In genomic region chr3:67578416-67578815, GRCh38 we compare ENCODE assay signal across 37 cellular contexts.
DNase-seq lines count a peak whose midpoint lies in the region; ATAC-seq, FAIRE-seq and TF ChIP-seq lines count a peak whose summit lies in the region.
"Had no signal": no experiment of that assay in that cellular context is flagged by ENCODE, and none has a peak within 500 bp of the region (broad histone marks: within the 10 kb centered on the region; RNA-seq: fewer than 3 reads in every experiment).

No MANE protein-coding gene starts in this region.

- H2AK5ac ChIP-seq in mesendoderm (ENCODE audit: low read length), result no peak overlapping the region

- DNase-seq in EH (ENCODE audit: low read depth), result peak; percentile 15
- DNase-seq in astrocyte (ENCODE audit: low read depth), result no peak
- peak; percentile 13 for DNase-seq in fibroblast of pulmonary artery (ENCODE audit: low read depth)
- peak; percentile 56 for DNase-seq in mesendoderm
- no peak for DNase-seq in stimulated activated naive CD4-positive, alpha-beta T cell treated with Interleukin-2 at 50 U/mL for 16 hours (lab: John Stamatoyannopoulos, UW)
- no peak for DNase-seq in SK-N-DZ (ENCODE audit: low spot score)
- DNase-seq: activated CD4-positive, alpha-beta T cell treated with anti-CD3 and anti-CD28 coated beads for 4 hours; activated CD8-positive, alpha-beta memory T cell treated with anti-CD3 and anti-CD28 coated beads for 24 hours; activated T-cell treated with anti-CD3 and anti-CD28 coated beads for 4 hours; anterior cingulate cortex; caudate nucleus; cortex of kidney; gastrocnemius medialis; MM.1S; naive thymus-derived CD4-positive, alpha-beta T cell; NCI-H2029 treated with DMSO at 0.1 percent for 48 hours; NCI-H2227 treated with DMSO at 0.1 percent for 48 hours; NCI-H526 treated with DMSO at 0.1 percent for 48 hours; Right ventricle myocardium superior; stimulated activated CD4-positive, alpha-beta T cell treated with anti-CD3 and anti-CD28 coated beads, Interleukin-4, amount 100 ng/mL, for 4 hours; SW 1271; T1000 had no signal

- no peak for TF ChIP-seq CTCF in astrocyte (IDR thresholded peaks at IDR 0.05; ENCODE audit: insufficient read depth, low read depth, low read length)
- TF ChIP-seq CTCF in fibroblast of pulmonary artery (IDR thresholded peaks at IDR 0.05; ENCODE audit: low read length, missing control alignments), result no peak

- FAIRE-seq in astrocyte (lab: Jason Lieb, UNC), result no peak
- FAIRE-seq: A549, endometrium, GM19239, H1, keratinocyte had no signal

- H4K8ac ChIP-seq in mesendoderm (ENCODE audit: low read depth, low read length), result no peak overlapping the region

- no peaks in the 10 kb centered on the region for H3K79me1 ChIP-seq in mesendoderm (ENCODE audit: low read length)

- no peak overlapping the region for H3K9ac ChIP-seq in astrocyte (ENCODE audit: low read length)
- H3K9ac ChIP-seq in mesendoderm (ENCODE audit: low read length), result no peak overlapping the region
- H3K9ac ChIP-seq: KMS-11 had no signal

- H2BK120ac ChIP-seq in mesendoderm (ENCODE audit: low read depth, low read length), result no peak overlapping the region

- H3K9me3 ChIP-seq in astrocyte (ENCODE audit: insufficient read depth, low read depth, low read length), result no peaks in the 10 kb centered on the region
- H3K9me3 ChIP-seq: A549, gastrocnemius medialis had no signal

- no peak overlapping the region for H3K18ac ChIP-seq in mesendoderm (ENCODE audit: low read length)

- H2BK15ac ChIP-seq in mesendoderm (replicated peaks; ENCODE audit: low read depth), result no peak overlapping the region

- no peak overlapping the region for H3K56ac ChIP-seq in mesendoderm (ENCODE audit: low read length)

- no peaks in the 10 kb centered on the region for H3K36me3 Mint-ChIP-seq in astrocyte (ENCODE audit: low read depth, unreplicated experiment)

- no peak overlapping the region for H3K27ac ChIP-seq in astrocyte (ENCODE audit: low read depth, low read length)
- no peak overlapping the region for H3K27ac ChIP-seq in mesendoderm (ENCODE audit: low read depth, low read length)
- H3K27ac ChIP-seq: A549, gastrocnemius medialis, hepatocyte, HL-60, KMS-11, tibial nerve, VCaP had no signal

- H3K27me3 Mint-ChIP-seq in astrocyte (ENCODE audit: low read depth, unreplicated experiment), result no peaks in the 10 kb centered on the region
- H3K27me3 Mint-ChIP-seq: activated naive CD4-positive, alpha-beta T cell treated with anti-CD3 and anti-CD28 coated beads, Interleukin-2, amount 50 U/mL, for 24 hours; naive thymus-derived CD4-positive, alpha-beta T cell had no signal

- H3K27ac Mint-ChIP-seq in astrocyte (ENCODE audit: unreplicated experiment), result peak overlapping the region; percentile 51
- H3K27ac Mint-ChIP-seq: activated naive CD4-positive, alpha-beta T cell treated with anti-CD3 and anti-CD28 coated beads, Interleukin-2, amount 50 U/mL, for 24 hours; activated T-helper 2 cell treated with anti-CD3 and anti-CD28 coated beads, Interferon-gamma antibody, Interleukin-2, Interleukin-4, amounts not matched to agents 10 μg/mL and 5 μg/mL and 100 μg/mL, durations not matched to agents 14 hours and 24 hours and 36 hours had no signal

- no peak overlapping the region for H3K4me2 ChIP-seq in astrocyte (ENCODE audit: low read length)
- no peak overlapping the region for H3K4me2 ChIP-seq in mesendoderm (ENCODE audit: low read length)
- H3K4me2 ChIP-seq: A549, hepatocyte, KMS-11 had no signal

- H3K36me3 ChIP-seq in astrocyte (ENCODE audit: insufficient read depth, low read length) (no peaks in the 10 kb centered on the region), mesendoderm (ENCODE audit: control insufficient read depth, insufficient read depth, low read length) (no peaks in the 10 kb centered on the region)
- H3K36me3 ChIP-seq: gastrocnemius medialis had no signal

- no peak overlapping the region for H4K5ac ChIP-seq in mesendoderm (ENCODE audit: low read length)

- H3K27me3 ChIP-seq in astrocyte (ENCODE audit: insufficient read depth, low read length) (no peaks in the 10 kb centered on the region), mesendoderm (ENCODE audit: insufficient read depth, low read length, poor library complexity) (no peaks in the 10 kb centered on the region)
- H3K27me3 ChIP-seq: gastrocnemius medialis, hepatocyte, tibial nerve had no signal

- no peak overlapping the region for H3K23ac ChIP-seq in mesendoderm (ENCODE audit: low read length)

- no CpG with 5 or more reads among the region's 5 CpGs for WGBS in mesendoderm (ENCODE audit: extremely low coverage, insufficient coverage, low lambda C conversion rate)

- peaks cover 2% of the 10 kb centered on the region for H4K20me1 ChIP-seq in astrocyte (ENCODE audit: insufficient read depth, low read length)

- H3K4ac ChIP-seq in mesendoderm (ENCODE audit: low read depth, low read length), result no peak overlapping the region

- H3K79me2 ChIP-seq in astrocyte (ENCODE audit: insufficient read depth, low read length), result no peaks in the 10 kb centered on the region
- H3K79me2 ChIP-seq in mesendoderm (ENCODE audit: control insufficient read depth, insufficient read depth, low read length), result no peaks in the 10 kb centered on the region

- H3K4me1 ChIP-seq in astrocyte (ENCODE audit: insufficient read depth, low read length) (no peaks in the 10 kb centered on the region), mesendoderm (ENCODE audit: control insufficient read depth, low read depth, low read length) (no peaks in the 10 kb centered on the region)
- H3K4me1 ChIP-seq: A549, gastrocnemius medialis had no signal

- peaks cover 5% of the 10 kb centered on the region for H3K4me1 Mint-ChIP-seq in astrocyte (ENCODE audit: low read depth, unreplicated experiment)

- H3K4me3 Mint-ChIP-seq in astrocyte (ENCODE audit: unreplicated experiment), result no peak overlapping the region
- H3K4me3 Mint-ChIP-seq: activated naive CD4-positive, alpha-beta T cell treated with anti-CD3 and anti-CD28 coated beads, Interleukin-2, amount 50 U/mL, for 24 hours; naive thymus-derived CD4-positive, alpha-beta T cell had no signal

- no peaks in the 10 kb centered on the region for H3K9me3 Mint-ChIP-seq in astrocyte (ENCODE audit: unreplicated experiment)

- H2AFZ ChIP-seq in astrocyte (ENCODE audit: low read depth, low read length), result no peak overlapping the region
- H2AFZ ChIP-seq: hepatocyte had no signal

- ATAC-seq in HG03095 (IDR thresholded peaks at IDR 0.05; ENCODE audit: unreplicated experiment), result no peak
- no peak for ATAC-seq in HG03135 (IDR thresholded peaks at IDR 0.05; ENCODE audit: unreplicated experiment)
- ATAC-seq: A549; gastrocnemius medialis; naive thymus-derived CD4-positive, alpha-beta T cell; Panc1 had no signal

- H3K4me3 ChIP-seq in astrocyte (ENCODE audit: insufficient read depth, low read depth, low read length), result no peak overlapping the region
- no peak overlapping the region for H3K4me3 ChIP-seq in fibroblast of pulmonary artery (replicated peaks; ENCODE audit: low read depth, low read length)
- no peak overlapping the region for H3K4me3 ChIP-seq in mesendoderm (ENCODE audit: low read length)
- H3K4me3 ChIP-seq: A549, gastrocnemius medialis, hepatocyte, tibial nerve had no signal

- H2BK5ac ChIP-seq in mesendoderm (ENCODE audit: low read length), result no peak overlapping the region

Comparison
In these comparisons a context has a peak if more than half of its experiments do, and no peak if none do; other contexts are left out.
1. DNase-seq: peak in EH (single experiment), fibroblast of pulmonary artery (single experiment) and mesendoderm (single experiment); none in astrocyte (single experiment), stimulated activated naive CD4-positive, alpha-beta T cell treated with Interleukin-2 at 50 U/mL for 16 hours (single experiment) and SK-N-DZ (single experiment).